Comparison of ENCODE assay signal across 1 cellular context in genomic region chr22:37273126-37273845, GRCh38.
TF ChIP-seq lines count a peak whose summit lies in the region.

No MANE protein-coding gene starts in this region.

TF ChIP-seq in K562, 482 proteins besides CTCF, POLR2A, EP300 and RAD21 (continued from another document):
- 0 out of 2 replicates have a peak, but pooled peaks have one; percentile 21 for TF ChIP-seq ZNF592 (IDR thresholded peaks at IDR 0.05)
- no peak for TF ChIP-seq ZNF280B (CRISPR knock-in tag; IDR thresholded peaks at IDR 0.05)
- no peak for TF ChIP-seq ZNF41 (CRISPR knock-in tag; conservative IDR thresholded peaks at IDR 0.05)
- no peak for TF ChIP-seq ETV1 (tag; conservative IDR thresholded peaks at IDR 0.05; ENCODE audit: low read depth)
- TF ChIP-seq ZSCAN32 (CRISPR knock-in tag; IDR thresholded peaks at IDR 0.05): no peak
- no peak for TF ChIP-seq CLOCK (CRISPR knock-in tag; IDR thresholded peaks at IDR 0.05; ENCODE audit: borderline replicate concordance)
- TF ChIP-seq SMAD4 (CRISPR knock-in tag; conservative IDR thresholded peaks at IDR 0.05): 0 out of 2 replicates have a peak, but pooled peaks have one; percentile 28
- TF ChIP-seq FOXJ2 (tag; IDR thresholded peaks at IDR 0.05): no peak
- peak; percentile 97 for TF ChIP-seq BCOR (IDR thresholded peaks at IDR 0.05)
- TF ChIP-seq SRSF1 (IDR thresholded peaks at IDR 0.05; ENCODE audit: low read depth, low read length): no peak
- TF ChIP-seq EHMT2 (IDR thresholded peaks at IDR 0.05): no peak
- TF ChIP-seq NFXL1 (CRISPR knock-in tag; IDR thresholded peaks at IDR 0.05): no peak
- no peak for TF ChIP-seq SAFB (IDR thresholded peaks at IDR 0.05; ENCODE audit: borderline replicate concordance, low read depth, low read length)
- peak; percentile 24; the same call in 1 of the 2 replicates for TF ChIP-seq SMARCE1 (IDR thresholded peaks at IDR 0.05)
- TF ChIP-seq MNT (conservative IDR thresholded peaks at IDR 0.05): 0 out of 4 replicates have a peak, but pooled peaks of 1 of the 2 experiments have one; percentile 21
- TF ChIP-seq CTBP1 (IDR thresholded peaks at IDR 0.05; ENCODE audit: borderline replicate concordance): peak; percentile 16; the same call in 1 of the 2 replicates
- peak; percentile 37; the same call in 1 of the 2 replicates for TF ChIP-seq VEZF1 (CRISPR knock-in tag; IDR thresholded peaks at IDR 0.05)
- 0 out of 2 replicates have a peak, but pooled peaks have one; percentile 31 for TF ChIP-seq ZNF584 (CRISPR knock-in tag; IDR thresholded peaks at IDR 0.05; ENCODE audit: low read depth)
- TF ChIP-seq LEF1 (IDR thresholded peaks at IDR 0.05): 0 out of 2 replicates have a peak, but pooled peaks have one; percentile 18
- no peak for TF ChIP-seq RBM15 (IDR thresholded peaks at IDR 0.05; ENCODE audit: insufficient read depth, low read length)
- no peak for TF ChIP-seq XRCC3 (IDR thresholded peaks at IDR 0.05)
- TF ChIP-seq ZFP30 (CRISPR knock-in tag; IDR thresholded peaks at IDR 0.05; ENCODE audit: borderline replicate concordance): no peak
- TF ChIP-seq RCOR1 (IDR thresholded peaks at IDR 0.05; ENCODE audit: borderline replicate concordance in 1 of 2, low read depth in 2 of 2, low read length in 2 of 2): peak in 1 of 2 experiments; percentile 79; a peak in 2 of 4 replicates
- no peak for TF ChIP-seq U2AF1 (optimal IDR thresholded peaks at IDR 0.05; ENCODE audit: low read depth, low read length)
- peak; percentile 34 for TF ChIP-seq L3MBTL2 (IDR thresholded peaks at IDR 0.05)
